Comparison of ENCODE assay signal across 9 cellular contexts in genomic region chr10:63430091-63430998, GRCh38. TPM values are rescaled to one million over a fixed set of nuclear protein-coding genes. Genes with fewer than 3 reads are reported as not detected.
A peak's percentile ranks its signal among the peaks of the same experiment; 100 is the strongest.
DNase-seq lines count a peak whose midpoint lies in the region; ATAC-seq, FAIRE-seq and TF ChIP-seq lines count a peak whose summit lies in the region.
"Had no signal": no experiment of that assay in that cellular context is flagged by ENCODE, and none has a peak within 500 bp of the region (broad histone marks: within the 10 kb centered on the region; RNA-seq: fewer than 3 reads in every experiment).

No MANE protein-coding gene starts in this region.

- 75% methylated on average over 10 of the region's 10 CpGs for WGBS in smooth muscle cell (ENCODE audit: low lambda C conversion rate)

- H3K4me3 ChIP-seq in smooth muscle cell: no peak overlapping the region
- no peak overlapping the region for H3K4me3 ChIP-seq in kidney (ENCODE audit: low read length in 2 of 2)
- H3K4me3 ChIP-seq: HAP-1 had no signal

- H2AFZ ChIP-seq in smooth muscle cell (ENCODE audit: low read depth): no peak overlapping the region

- peaks cover 3% of the 10 kb centered on the region for H3K36me3 Mint-ChIP-seq in T-helper 17 cell (ENCODE audit: low read depth)

- DNase-seq in HS-27A (ENCODE audit: low read depth): peak; percentile 17
- DNase-seq in T-helper 17 cell: no peak
- DNase-seq in glomerular visceral epithelial cell (ENCODE audit: extremely low spot score): peak; percentile 64
- no peak for DNase-seq in smooth muscle cell (lab: John Stamatoyannopoulos, UW; ENCODE audit: unreplicated experiment)
- no peak for DNase-seq in activated naive CD4-positive, alpha-beta T cell treated with anti-CD3 and anti-CD28 coated beads, Interleukin-2, amount 50 U/mL, for 16 hours
- no peak for DNase-seq in kidney
- DNase-seq: Karpas-422 had no signal

- peaks cover 13% of the 10 kb centered on the region for H3K4me1 ChIP-seq in smooth muscle cell (ENCODE audit: low read depth)
- H3K4me1 ChIP-seq in kidney (ENCODE audit: control insufficient read depth in 1 of 2, insufficient read depth in 1 of 2, low read depth in 1 of 2, low read length in 2 of 2): peaks cover 0 to 7% of the 10 kb centered on the region in 2 donors

- H3K9ac ChIP-seq in smooth muscle cell (ENCODE audit: low read depth): peak overlapping the region; percentile 77
- no peak overlapping the region for H3K9ac ChIP-seq in kidney (ENCODE audit: low read length in 2 of 2)

- H3K27me3 Mint-ChIP-seq in T-helper 17 cell: no peaks in the 10 kb centered on the region

- peaks cover 33% of the 10 kb centered on the region for H3K4me1 Mint-ChIP-seq in T-helper 17 cell

- H3K4me2 ChIP-seq in smooth muscle cell: peak overlapping the region; percentile 60

- H4K20me1 ChIP-seq in smooth muscle cell (ENCODE audit: low read depth): peaks cover 40% of the 10 kb centered on the region

- ATAC-seq in T-helper 17 cell: no peak
- ATAC-seq in GM18909 (IDR thresholded peaks at IDR 0.05; ENCODE audit: poor library complexity, unreplicated experiment): no peak

- TF ChIP-seq CTCF in smooth muscle cell (IDR thresholded peaks at IDR 0.05; ENCODE audit: borderline replicate concordance, insufficient read depth, poor library complexity, severe bottlenecking): no peak
- TF ChIP-seq CTCF in kidney (IDR thresholded peaks at IDR 0.05; ENCODE audit: borderline replicate concordance, extremely low read depth, insufficient read depth): no peak

- H3K27ac ChIP-seq in smooth muscle cell (ENCODE audit: low read depth) (peak overlapping the region; percentile 92), kidney (ENCODE audit: low read depth in 2 of 2, low read length in 2 of 2) (no peak overlapping the region)

- H3K27me3 ChIP-seq in smooth muscle cell (ENCODE audit: low read depth): no peaks in the 10 kb centered on the region

- peaks cover 99% of the 10 kb centered on the region for H3K79me2 ChIP-seq in smooth muscle cell (ENCODE audit: low read depth)

- H3K9me3 ChIP-seq in T-helper 17 cell (ENCODE audit: control insufficient read depth, low read length, poor library complexity, severe bottlenecking): no peaks in the 10 kb centered on the region
- H3K9me3 ChIP-seq in smooth muscle cell (replicated peaks; ENCODE audit: low read depth): no peaks in the 10 kb centered on the region
- H3K9me3 ChIP-seq in kidney (ENCODE audit: control insufficient read depth in 1 of 2, low read length in 2 of 2): no peaks in the 10 kb centered on the region
- H3K9me3 ChIP-seq: HAP-1 had no signal

- FAIRE-seq in kidney (lab: Jason Lieb, UNC): no peak

- H3F3A ChIP-seq in smooth muscle cell (ENCODE audit: low read depth): peaks cover 4% of the 10 kb centered on the region

- intact Hi-C loops in kidney (cut with DNase I): no loop called here

- H3K36me3 ChIP-seq in smooth muscle cell (ENCODE audit: low read depth) (no peaks in the 10 kb centered on the region), kidney (ENCODE audit: control insufficient read depth in 1 of 2, insufficient read depth in 2 of 2, low read length in 2 of 2) (no peaks in the 10 kb centered on the region)
- H3K36me3 ChIP-seq: HAP-1 had no signal

- no peak overlapping the region for H3K4me3 Mint-ChIP-seq in T-helper 17 cell

- peak overlapping the region; percentile 59 for H3K27ac Mint-ChIP-seq in T-helper 17 cell

RNA-seq across cellular contexts. Expression of gene JMJD1C, which starts 35.4 kb away (rescaled TPM):
- total RNA-seq in T-helper 17 cell: 100 to 1,000 TPM; 215 to 279 TPM
- 132 and 173 TPM in 2 replicates for total RNA-seq in smooth muscle cell
- polyA plus RNA-seq in smooth muscle cell: 28.5 and 52.5 TPM in 2 replicates
- 92.9 TPM for total RNA-seq in kidney
- polyA plus RNA-seq in kidney (ENCODE audit: insufficient read depth, low read depth, low replicate concordance): 18.9 TPM

Comparison
In these comparisons a context has a peak if more than half of its experiments do, and no peak if none do; other contexts are left out.
1. DNase-seq: peak in HS-27A (single experiment) and glomerular visceral epithelial cell (single experiment); none in T-helper 17 cell (0 of 3), smooth muscle cell (single experiment), activated naive CD4-positive, alpha-beta T cell treated with anti-CD3 and anti-CD28 coated beads, Interleukin-2, amount 50 U/mL, for 16 hours (single experiment) and kidney (single experiment).